8 cellular contexts compared by ENCODE assay signal in the genomic region with DNA sequence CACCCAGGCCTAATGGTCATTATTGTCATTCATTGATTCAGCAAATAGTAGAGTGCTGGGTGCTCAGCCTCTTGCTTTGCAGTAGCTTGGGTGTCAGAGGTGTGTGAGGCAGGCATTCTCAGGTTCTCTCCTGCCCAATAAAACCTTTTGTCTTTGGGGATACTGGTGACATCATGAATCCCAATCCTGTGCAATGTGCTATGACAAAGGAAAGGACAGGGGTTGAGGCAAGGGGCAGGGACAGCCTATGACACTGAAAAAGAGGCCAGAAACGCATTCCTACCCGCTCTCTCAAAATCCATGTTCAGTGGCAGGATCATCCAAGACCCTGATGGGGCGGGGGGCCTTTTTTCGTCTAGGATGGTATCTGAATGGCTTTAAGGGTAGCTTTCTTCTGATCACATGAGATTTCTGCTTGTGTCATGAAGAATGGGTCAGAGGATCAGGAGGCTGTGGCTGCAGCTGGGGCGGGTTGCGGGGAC. TPM values are rescaled to one million over a fixed set of nuclear protein-coding genes. Genes with fewer than 3 reads are reported as not detected.
DNase-seq lines count a peak whose midpoint lies in the region; ATAC-seq and TF ChIP-seq lines count a peak whose summit lies in the region.

No MANE protein-coding gene starts in this region.

- H3K27ac ChIP-seq in hepatocyte (peak overlapping the region; percentile 97), spleen (peak overlapping the region; percentile 85 to 96 (median 93))

- peak overlapping the region; percentile 89 for H2AFZ ChIP-seq in hepatocyte

- H3K36me3 Mint-ChIP-seq in WTC11 = no peaks in the 10 kb centered on the region

- DNase-seq in NCI-H146 (lab: John Stamatoyannopoulos, UW) (peak; percentile 18), NCI-H146 treated with DMSO at 0.1 percent for 48 hours (lab: John Stamatoyannopoulos, UW; ENCODE audit: unreplicated experiment) (no peak), WTC11 (ENCODE audit: low spot score) (no peak), hepatocyte (ENCODE audit: low spot score) (no peak), spleen (no peak), COLO829 (ENCODE audit: low spot score) (no peak)
- DNase-seq in activated CD8-positive, alpha-beta memory T cell treated with anti-CD3 and anti-CD28 coated beads for 24 hours = no peak

- peaks cover 32% of the 10 kb centered on the region for H3K79me2 ChIP-seq in hepatocyte

- intact Hi-C loops in spleen (cut with DNase I; ENCODE audit: low total_unique reads) = no loop called here

- H3K9me3 ChIP-seq in hepatocyte (ENCODE audit: low read depth) = no peaks in the 10 kb centered on the region
- no peaks in the 10 kb centered on the region for H3K9me3 ChIP-seq in spleen

- no peaks in the 10 kb centered on the region for H3K36me3 ChIP-seq in hepatocyte (replicated peaks; ENCODE audit: insufficient read depth, low read depth)
- peaks cover 0 to 9% (median 0%) of the 10 kb centered on the region in 6 donors for H3K36me3 ChIP-seq in spleen

- POLR2A ChIA-PET in WTC11 (lab: Charles Lee) = interaction anchor here (0.5 to 1.5 kb wide), 3 partner anchors 9 to 667 kb away, joined by 3 to 9 read pairs (median 9); no protein-coding TSS in a partner anchor

- H3K27me3 ChIP-seq in hepatocyte (no peaks in the 10 kb centered on the region), spleen (replicated peaks in 1 of 7) (no peaks in the 10 kb centered on the region)

- peaks cover 11% of the 10 kb centered on the region for H3K4me1 Mint-ChIP-seq in WTC11

- peak overlapping the region; percentile 91 for H3K4me2 ChIP-seq in hepatocyte

- CTCF ChIA-PET in WTC11 (lab: Charles Lee) = interaction anchor here (0.8 to 1.7 kb wide), 7 partner anchors 8 to 138 kb away, joined by 3 to 6 read pairs (median 3); a partner anchor contains a TSS

- TF ChIP-seq POLR2A in spleen (IDR thresholded peaks at IDR 0.05) = no peak

- TF ChIP-seq CTCF in WTC11 (IDR thresholded peaks at IDR 0.05) (no peak), hepatocyte (IDR thresholded peaks at IDR 0.05; ENCODE audit: poor library complexity) (no peak), spleen (IDR thresholded peaks at IDR 0.05 in 8 of 11, conservative IDR thresholded peaks at IDR 0.05 in 3 of 11) (no peak)

- ATAC-seq in WTC11 = no peak
- no peak for ATAC-seq in HG02938 (IDR thresholded peaks at IDR 0.05; ENCODE audit: unreplicated experiment)

- peak overlapping the region; percentile 97 for H3K4me3 Mint-ChIP-seq in WTC11

- no peaks in the 10 kb centered on the region for H3K27me3 Mint-ChIP-seq in WTC11 (ENCODE audit: low read depth)

- H3K9me3 Mint-ChIP-seq in WTC11 = no peaks in the 10 kb centered on the region

- 54% methylated on average over 6 of the region's 6 CpGs for WGBS in hepatocyte (ENCODE audit: low lambda C conversion rate, missing lambda C conversion rate)
- 44 to 51% (median 47%) methylated on average over 6 of the region's 6 CpGs for WGBS in spleen, 5 donors

- H4K20me1 ChIP-seq in hepatocyte (ENCODE audit: insufficient read depth, poor library complexity, severe bottlenecking) = peaks cover 26% of the 10 kb centered on the region

- H3K4me1 ChIP-seq in hepatocyte (ENCODE audit: insufficient read depth) (peaks cover 25% of the 10 kb centered on the region), spleen (peaks cover 17 to 38% (median 33%) of the 10 kb centered on the region in 6 donors)

- H3K4me3 ChIP-seq in hepatocyte (peak overlapping the region; percentile 84), spleen (peak overlapping the region in 7 of 8 donors; percentile 57 to 97 (median 81))

- peak overlapping the region; percentile 77 for H3K27ac Mint-ChIP-seq in WTC11

- H3K9me2 ChIP-seq in hepatocyte (replicated peaks; ENCODE audit: insufficient read depth) = no peaks in the 10 kb centered on the region

TF ChIP-seq in WTC11, 78 proteins besides CTCF, POLR2A, EP300 and RAD21 (continues in another document):
- TF ChIP-seq, protein P1, sequence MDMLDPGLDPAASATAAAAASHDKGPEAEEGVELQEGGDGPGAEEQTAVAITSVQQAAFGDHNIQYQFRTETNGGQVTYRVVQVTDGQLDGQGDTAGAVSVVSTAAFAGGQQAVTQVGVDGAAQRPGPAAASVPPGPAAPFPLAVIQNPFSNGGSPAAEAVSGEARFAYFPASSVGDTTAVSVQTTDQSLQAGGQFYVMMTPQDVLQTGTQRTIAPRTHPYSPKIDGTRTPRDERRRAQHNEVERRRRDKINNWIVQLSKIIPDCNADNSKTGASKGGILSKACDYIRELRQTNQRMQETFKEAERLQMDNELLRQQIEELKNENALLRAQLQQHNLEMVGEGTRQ (CRISPR knock-in tag; IDR thresholded peaks at IDR 0.05) = no peak
- no peak for TF ChIP-seq RELA (CRISPR knock-in tag; IDR thresholded peaks at IDR 0.05; ENCODE audit: borderline replicate concordance)
- TF ChIP-seq, protein P2, sequence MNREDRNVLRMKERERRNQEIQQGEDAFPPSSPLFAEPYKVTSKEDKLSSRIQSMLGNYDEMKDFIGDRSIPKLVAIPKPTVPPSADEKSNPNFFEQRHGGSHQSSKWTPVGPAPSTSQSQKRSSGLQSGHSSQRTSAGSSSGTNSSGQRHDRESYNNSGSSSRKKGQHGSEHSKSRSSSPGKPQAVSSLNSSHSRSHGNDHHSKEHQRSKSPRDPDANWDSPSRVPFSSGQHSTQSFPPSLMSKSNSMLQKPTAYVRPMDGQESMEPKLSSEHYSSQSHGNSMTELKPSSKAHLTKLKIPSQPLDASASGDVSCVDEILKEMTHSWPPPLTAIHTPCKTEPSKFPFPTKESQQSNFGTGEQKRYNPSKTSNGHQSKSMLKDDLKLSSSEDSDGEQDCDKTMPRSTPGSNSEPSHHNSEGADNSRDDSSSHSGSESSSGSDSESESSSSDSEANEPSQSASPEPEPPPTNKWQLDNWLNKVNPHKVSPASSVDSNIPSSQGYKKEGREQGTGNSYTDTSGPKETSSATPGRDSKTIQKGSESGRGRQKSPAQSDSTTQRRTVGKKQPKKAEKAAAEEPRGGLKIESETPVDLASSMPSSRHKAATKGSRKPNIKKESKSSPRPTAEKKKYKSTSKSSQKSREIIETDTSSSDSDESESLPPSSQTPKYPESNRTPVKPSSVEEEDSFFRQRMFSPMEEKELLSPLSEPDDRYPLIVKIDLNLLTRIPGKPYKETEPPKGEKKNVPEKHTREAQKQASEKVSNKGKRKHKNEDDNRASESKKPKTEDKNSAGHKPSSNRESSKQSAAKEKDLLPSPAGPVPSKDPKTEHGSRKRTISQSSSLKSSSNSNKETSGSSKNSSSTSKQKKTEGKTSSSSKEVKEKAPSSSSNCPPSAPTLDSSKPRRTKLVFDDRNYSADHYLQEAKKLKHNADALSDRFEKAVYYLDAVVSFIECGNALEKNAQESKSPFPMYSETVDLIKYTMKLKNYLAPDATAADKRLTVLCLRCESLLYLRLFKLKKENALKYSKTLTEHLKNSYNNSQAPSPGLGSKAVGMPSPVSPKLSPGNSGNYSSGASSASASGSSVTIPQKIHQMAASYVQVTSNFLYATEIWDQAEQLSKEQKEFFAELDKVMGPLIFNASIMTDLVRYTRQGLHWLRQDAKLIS (CRISPR knock-in tag; IDR thresholded peaks at IDR 0.05; ENCODE audit: borderline replicate concordance) = no peak
- no peak for TF ChIP-seq TEAD4 (CRISPR knock-in tag; IDR thresholded peaks at IDR 0.05)
- TF ChIP-seq CBFB (CRISPR knock-in tag; IDR thresholded peaks at IDR 0.05; ENCODE audit: low read depth) = no peak
- TF ChIP-seq, protein P3, sequence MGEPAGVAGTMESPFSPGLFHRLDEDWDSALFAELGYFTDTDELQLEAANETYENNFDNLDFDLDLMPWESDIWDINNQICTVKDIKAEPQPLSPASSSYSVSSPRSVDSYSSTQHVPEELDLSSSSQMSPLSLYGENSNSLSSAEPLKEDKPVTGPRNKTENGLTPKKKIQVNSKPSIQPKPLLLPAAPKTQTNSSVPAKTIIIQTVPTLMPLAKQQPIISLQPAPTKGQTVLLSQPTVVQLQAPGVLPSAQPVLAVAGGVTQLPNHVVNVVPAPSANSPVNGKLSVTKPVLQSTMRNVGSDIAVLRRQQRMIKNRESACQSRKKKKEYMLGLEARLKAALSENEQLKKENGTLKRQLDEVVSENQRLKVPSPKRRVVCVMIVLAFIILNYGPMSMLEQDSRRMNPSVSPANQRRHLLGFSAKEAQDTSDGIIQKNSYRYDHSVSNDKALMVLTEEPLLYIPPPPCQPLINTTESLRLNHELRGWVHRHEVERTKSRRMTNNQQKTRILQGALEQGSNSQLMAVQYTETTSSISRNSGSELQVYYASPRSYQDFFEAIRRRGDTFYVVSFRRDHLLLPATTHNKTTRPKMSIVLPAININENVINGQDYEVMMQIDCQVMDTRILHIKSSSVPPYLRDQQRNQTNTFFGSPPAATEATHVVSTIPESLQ (CRISPR knock-in tag; IDR thresholded peaks at IDR 0.05) = no peak
- TF ChIP-seq, protein P4, sequence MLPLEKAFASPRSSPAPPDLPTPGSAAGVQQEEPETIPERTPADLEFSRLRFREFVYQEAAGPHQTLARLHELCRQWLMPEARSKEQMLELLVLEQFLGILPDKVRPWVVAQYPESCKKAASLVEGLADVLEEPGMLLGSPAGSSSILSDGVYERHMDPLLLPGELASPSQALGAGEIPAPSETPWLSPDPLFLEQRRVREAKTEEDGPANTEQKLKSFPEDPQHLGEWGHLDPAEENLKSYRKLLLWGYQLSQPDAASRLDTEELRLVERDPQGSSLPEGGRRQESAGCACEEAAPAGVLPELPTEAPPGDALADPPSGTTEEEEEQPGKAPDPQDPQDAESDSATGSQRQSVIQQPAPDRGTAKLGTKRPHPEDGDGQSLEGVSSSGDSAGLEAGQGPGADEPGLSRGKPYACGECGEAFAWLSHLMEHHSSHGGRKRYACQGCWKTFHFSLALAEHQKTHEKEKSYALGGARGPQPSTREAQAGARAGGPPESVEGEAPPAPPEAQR (CRISPR knock-in tag; IDR thresholded peaks at IDR 0.05) = no peak

RNA-seq across cellular contexts. Expression of a gene that starts 1.5 kb away (rescaled TPM):
- total RNA-seq in WTC11 (2021) (24.4 to 28.1 TPM (median 24.6 TPM) in 3 replicates), hepatocyte (9.8 and 15.8 TPM in 2 replicates), spleen (10 to 100 TPM; 31.1 to 37.7 (median 32.0) TPM)
- polyA plus RNA-seq in hepatocyte (11.4 and 19.0 TPM in 2 replicates), spleen (10 to 100 TPM in 1 of 3 donors, 1 to 10 TPM in 2; 6.2 to 11.6 (median 7.0) TPM)
